Comparison of ENCODE assay signal across 13 cellular contexts in genomic region chr2:218263817-218264611, GRCh38. TPM values are rescaled to one million over a fixed set of nuclear protein-coding genes. Genes with fewer than 3 reads are reported as not detected.
DNase-seq lines count a peak whose midpoint lies in the region; ATAC-seq, FAIRE-seq and TF ChIP-seq lines count a peak whose summit lies in the region.
"Had no signal": no experiment of that assay in that cellular context is flagged by ENCODE, and none has a peak within 500 bp of the region (broad histone marks: within the 10 kb centered on the region; RNA-seq: fewer than 3 reads in every experiment).

No MANE protein-coding gene starts in this region.

- peaks cover 34% of the 10 kb centered on the region for H3K4me1 Mint-ChIP-seq in activated CD4-positive, alpha-beta T cell treated with anti-CD3 and anti-CD28 coated beads, Interleukin-2, amount 10 ng/mL, durations not matched to agents 7 days and 5 days

- DNase-seq in activated CD4-positive, alpha-beta T cell treated with anti-CD3 and anti-CD28 coated beads, Interleukin-2, amount 10 ng/mL, durations not matched to agents 7 days and 5 days = peak; percentile 45
- no peak for DNase-seq in activated CD4-positive, alpha-beta T cell treated with anti-CD3 and anti-CD28 coated beads for 1 hour
- DNase-seq in Panc1 (ENCODE audit: low read depth, low spot score) (no peak), fibroblast of the aortic adventitia (ENCODE audit: low read depth) (no peak), small intestine (peak; percentile 71), NCI-H2107 treated with DMSO at 0.1 percent for 48 hours (lab: John Stamatoyannopoulos, UW; ENCODE audit: unreplicated experiment) (no peak)
- no peak for DNase-seq in effector CD4-positive, alpha-beta T cell
- DNase-seq: ACHN, kidney glomerular epithelial cell, NCI-H1436 treated with DMSO at 0.1 percent for 48 hours had no signal

- H3K4me1 ChIP-seq in Panc1 (ENCODE audit: control insufficient read depth, insufficient read depth, low read length) (peaks cover 8% of the 10 kb centered on the region; the same call in 1 of the 2 replicates), small intestine (ENCODE audit: control insufficient read depth in 2 of 2, insufficient read depth in 1 of 2, low read depth in 1 of 2, low read length in 1 of 2) (peaks cover 8 to 13% of the 10 kb centered on the region in 2 donors)

- no peak; the same call in 1 of the 2 replicates for TF ChIP-seq CTCF in Panc1 (IDR thresholded peaks at IDR 0.05)
- TF ChIP-seq CTCF in fibroblast of the aortic adventitia (IDR thresholded peaks at IDR 0.05; ENCODE audit: insufficient read depth, low read length) = peak; percentile 24

- no peak overlapping the region for H3K4me3 Mint-ChIP-seq in activated CD4-positive, alpha-beta T cell treated with anti-CD3 and anti-CD28 coated beads, Interleukin-2, amount 10 ng/mL, durations not matched to agents 7 days and 5 days

- no peaks in the 10 kb centered on the region for H3K27me3 Mint-ChIP-seq in activated CD4-positive, alpha-beta T cell treated with anti-CD3 and anti-CD28 coated beads, Interleukin-2, amount 10 ng/mL, durations not matched to agents 7 days and 5 days

- H3K27ac ChIP-seq in Panc1 (ENCODE audit: low read length) (no peak overlapping the region), small intestine (ENCODE audit: low read depth in 1 of 2, low read length in 1 of 2) (peak overlapping the region; percentile 79 to 87)
- H3K27ac ChIP-seq: esophagus muscularis mucosa had no signal

- WGBS in small intestine, 3 donors = 23 to 46% (median 38%) methylated on average over 17 of the region's 17 CpGs

- no peak for FAIRE-seq in small intestine (lab: Jason Lieb, UNC)
- FAIRE-seq: G401.6 had no signal

- ATAC-seq in Panc1 (no peak), HG02623 (IDR thresholded peaks at IDR 0.05; ENCODE audit: unreplicated experiment) (no peak)

- in situ Hi-C loops in Panc1 (cut with HindIII; ENCODE audit: low pct_unique_long_range_greater_than_20kb, low sequenced_read_pairs) = no loop called here

- H3K27me3 ChIP-seq in Panc1 (ENCODE audit: control insufficient read depth, insufficient read depth, low read length) (no peaks in the 10 kb centered on the region), small intestine (ENCODE audit: control insufficient read depth in 2 of 2, insufficient read depth in 2 of 2, low read length in 2 of 2) (no peaks in the 10 kb centered on the region)
- H3K27me3 ChIP-seq: esophagus muscularis mucosa had no signal

- no peaks in the 10 kb centered on the region for H3K9me3 Mint-ChIP-seq in activated CD4-positive, alpha-beta T cell treated with anti-CD3 and anti-CD28 coated beads, Interleukin-2, amount 10 ng/mL, durations not matched to agents 7 days and 5 days

- H3K36me3 Mint-ChIP-seq in activated CD4-positive, alpha-beta T cell treated with anti-CD3 and anti-CD28 coated beads, Interleukin-2, amount 10 ng/mL, durations not matched to agents 7 days and 5 days (ENCODE audit: low read depth) = peaks cover 15% of the 10 kb centered on the region

- CTCF ChIA-PET in activated CD4-positive, alpha-beta T cell treated with anti-CD3 and anti-CD28 coated beads, Interleukin-2, amount 10 ng/mL, durations not matched to agents 7 days and 5 days (lab: Charles Lee) = interaction anchor here (0.7 kb wide), 1 partner anchor 42 kb away, joined by 3 read pairs; no protein-coding TSS in a partner anchor
- CTCF ChIA-PET in Panc1 (lab: Charles Lee) = no interaction called here

- no peaks in the 10 kb centered on the region for H3K9me3 ChIP-seq in Panc1 (ENCODE audit: control insufficient read depth, insufficient read depth, low read depth, low read length)
- H3K9me3 ChIP-seq in small intestine (ENCODE audit: control insufficient read depth, low read depth) = no peaks in the 10 kb centered on the region
- H3K9me3 ChIP-seq: esophagus muscularis mucosa had no signal

- BruUV-seq in Panc1 (replicated peaks; lab: Mats Ljungman, UMichigan) = TSS peak; percentile 42

- H3K27ac Mint-ChIP-seq in activated CD4-positive, alpha-beta T cell treated with anti-CD3 and anti-CD28 coated beads, Interleukin-2, amount 10 ng/mL, durations not matched to agents 7 days and 5 days = peak overlapping the region; percentile 86

- intact Hi-C loops in Panc1 (cut with micrococcal nuclease; ENCODE audit: unreplicated experiment) = no loop called here

- H3K36me3 ChIP-seq in Panc1 (ENCODE audit: control insufficient read depth, insufficient read depth, low read length) (peaks cover 8% of the 10 kb centered on the region), small intestine (ENCODE audit: control insufficient read depth in 2 of 2, insufficient read depth in 2 of 2, low read length in 2 of 2) (peaks cover 0 to 5% of the 10 kb centered on the region in 2 donors)

- H3K4me3 ChIP-seq in Panc1 (ENCODE audit: low read depth in 2 of 2, low read length in 2 of 2) (no peak overlapping the region), fibroblast of the aortic adventitia (ENCODE audit: low read depth, low read length) (no peak overlapping the region), small intestine (ENCODE audit: low read depth in 1 of 2, low read length in 2 of 2) (no peak overlapping the region)
- H3K4me3 ChIP-seq: esophagus muscularis mucosa had no signal

- POLR2A ChIA-PET in activated CD4-positive, alpha-beta T cell treated with anti-CD3 and anti-CD28 coated beads, Interleukin-2, amount 10 ng/mL, durations not matched to agents 7 days and 5 days (lab: Charles Lee) = no interaction called here
- POLR2A ChIA-PET in Panc1 (lab: Charles Lee) = no interaction called here

RNA-seq across cellular contexts. Expression of gene GPBAR1, which starts 3.2 kb away (rescaled TPM):
- total RNA-seq in activated CD4-positive, alpha-beta T cell treated with anti-CD3 and anti-CD28 coated beads, Interleukin-2, amount 10 ng/mL, durations not matched to agents 7 days and 5 days = 1 to 10 TPM; 1.0 to 1.2 TPM
- total RNA-seq in Panc1 (2021; ENCODE audit: unreplicated experiment) = 0.18 TPM
- 0.47 TPM for polyA plus RNA-seq in Panc1 (2012; ENCODE audit: insufficient read length)
- 0.27 TPM in 1 of 2 replicates, not detected in the other for total RNA-seq in fibroblast of the aortic adventitia (ENCODE audit: low replicate concordance)
- polyA plus RNA-seq in small intestine = 1 to 10 TPM; 1.3 to 3.9 (median 1.4) TPM

RNA-seq across cellular contexts. Expression of gene AAMP, which starts 5.9 kb away (rescaled TPM):
- 10 to 100 TPM; 42.3 to 51.1 TPM for total RNA-seq in activated CD4-positive, alpha-beta T cell treated with anti-CD3 and anti-CD28 coated beads, Interleukin-2, amount 10 ng/mL, durations not matched to agents 7 days and 5 days
- total RNA-seq in Panc1 (2021; ENCODE audit: unreplicated experiment) (103 TPM), fibroblast of the aortic adventitia (ENCODE audit: low replicate concordance) (64.4 and 262 TPM in 2 replicates)
- 166 TPM for polyA plus RNA-seq in Panc1 (2012; ENCODE audit: insufficient read length)
- 100 to 1,000 TPM; 101 to 134 (median 118) TPM for polyA plus RNA-seq in small intestine

RNA-seq across cellular contexts. Expression of gene PNKD, which starts 6.3 kb away (rescaled TPM):
- total RNA-seq in activated CD4-positive, alpha-beta T cell treated with anti-CD3 and anti-CD28 coated beads, Interleukin-2, amount 10 ng/mL, durations not matched to agents 7 days and 5 days = 10 to 100 TPM; 34.0 to 39.1 TPM
- total RNA-seq in Panc1 (2021; ENCODE audit: unreplicated experiment) = 49.0 TPM
- polyA plus RNA-seq in Panc1 (2012; ENCODE audit: insufficient read length) = 66.6 TPM
- 17.4 and 27.2 TPM in 2 replicates for total RNA-seq in fibroblast of the aortic adventitia (ENCODE audit: low replicate concordance)
- 100 to 1,000 TPM in 1 of 3 donors, 10 to 100 TPM in 2; 88.4 to 137 (median 91.6) TPM for polyA plus RNA-seq in small intestine

RNA-seq across cellular contexts. Expression of gene TMBIM1, which starts 28.3 kb away (rescaled TPM):
- 100 to 1,000 TPM in 1 of 2 experiments, 10 to 100 TPM in 1; 99.3 to 101 TPM for total RNA-seq in activated CD4-positive, alpha-beta T cell treated with anti-CD3 and anti-CD28 coated beads, Interleukin-2, amount 10 ng/mL, durations not matched to agents 7 days and 5 days
- total RNA-seq in Panc1 (2021; ENCODE audit: unreplicated experiment) (114 TPM), fibroblast of the aortic adventitia (ENCODE audit: low replicate concordance) (107 and 185 TPM in 2 replicates)
- polyA plus RNA-seq in Panc1 (2012; ENCODE audit: insufficient read length) = 159 TPM
- 100 to 1,000 TPM; 112 to 179 (median 131) TPM for polyA plus RNA-seq in small intestine

RNA-seq across cellular contexts. Expression of gene ARPC2, which starts 47.0 kb away (rescaled TPM):
- total RNA-seq in activated CD4-positive, alpha-beta T cell treated with anti-CD3 and anti-CD28 coated beads, Interleukin-2, amount 10 ng/mL, durations not matched to agents 7 days and 5 days = 100 to 1,000 TPM; 708 to 729 TPM
- total RNA-seq in Panc1 (2021; ENCODE audit: unreplicated experiment) (248 TPM), fibroblast of the aortic adventitia (ENCODE audit: low replicate concordance) (121 and 368 TPM in 2 replicates)
- 273 TPM for polyA plus RNA-seq in Panc1 (2012; ENCODE audit: insufficient read length)
- polyA plus RNA-seq in small intestine = 100 to 1,000 TPM; 251 to 300 (median 288) TPM

Comparison
In these comparisons a context has a peak if more than half of its experiments do, and no peak if none do; other contexts are left out.
1. DNase-seq: peak in activated CD4-positive, alpha-beta T cell treated with anti-CD3 and anti-CD28 coated beads, Interleukin-2, amount 10 ng/mL, durations not matched to agents 7 days and 5 days (single experiment) and small intestine (single experiment); none in activated CD4-positive, alpha-beta T cell treated with anti-CD3 and anti-CD28 coated beads for 1 hour (single experiment), Panc1 (single experiment), fibroblast of the aortic adventitia (single experiment), NCI-H2107 treated with DMSO at 0.1 percent for 48 hours (single experiment) and effector CD4-positive, alpha-beta T cell (single experiment).